8 cellular contexts compared by ENCODE assay signal in the genomic region with DNA sequence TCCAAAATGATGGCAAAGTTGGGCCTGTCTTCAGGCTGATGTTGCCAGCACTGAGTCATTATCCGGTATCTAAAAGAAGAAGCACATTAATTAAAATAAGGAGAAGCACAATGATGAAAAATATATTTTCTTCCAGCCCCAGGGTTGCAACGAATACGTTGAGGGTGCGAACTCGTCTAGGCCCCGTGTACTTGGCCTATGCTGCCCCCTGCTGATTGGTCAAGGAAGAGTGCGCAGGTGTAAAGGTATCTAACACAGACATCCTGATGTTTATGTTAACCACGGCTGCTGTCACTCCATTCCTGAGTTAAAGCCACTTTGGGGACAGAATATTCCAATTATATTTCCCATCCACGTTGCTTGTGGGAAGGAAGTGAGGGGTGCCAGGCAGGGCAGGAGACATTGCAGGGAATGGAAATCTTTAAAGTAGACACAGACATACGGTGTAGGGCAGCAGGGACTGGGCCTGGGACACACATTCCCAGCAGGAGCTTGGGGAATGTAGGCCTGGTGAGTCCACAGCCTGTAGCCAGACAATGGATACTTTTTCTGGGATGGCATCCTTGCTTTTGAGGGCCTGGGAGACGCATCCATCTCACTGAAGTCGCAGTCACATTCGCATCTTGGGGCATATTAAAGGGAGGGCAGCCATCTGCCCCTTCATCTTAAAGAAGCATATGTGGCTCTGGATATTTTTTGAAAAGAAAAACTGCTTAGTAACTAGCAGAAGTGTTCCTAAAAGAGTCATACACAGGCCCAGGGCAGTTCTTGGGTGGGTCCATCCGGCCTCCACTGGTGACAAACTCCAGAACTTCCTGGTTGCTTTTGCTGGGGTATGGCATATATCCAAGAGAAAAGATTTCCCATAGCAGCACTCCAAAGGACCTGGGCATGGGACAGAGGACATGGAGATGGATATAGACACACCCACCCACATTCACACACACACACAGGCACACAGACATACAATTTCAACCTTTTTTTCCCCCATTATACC.
DNase-seq lines count a peak whose midpoint lies in the region; ATAC-seq and TF ChIP-seq lines count a peak whose summit lies in the region.

No MANE protein-coding gene starts in this region.

- no peak overlapping the region for H3K27ac Mint-ChIP-seq in activated CD4-positive, alpha-beta T cell treated with anti-CD3 and anti-CD28 coated beads for 36 hours

- in situ Hi-C loops in Caki2 (cut with HindIII; ENCODE audit: low pct_unique_long_range_greater_than_20kb, low sequenced_read_pairs): loop anchor here (10.0 kb wide), 1 partner anchor 242 kb away; no protein-coding TSS in a partner anchor

- DNase-seq in Caki2 (ENCODE audit: low read depth) (peak; percentile 38), NCI-H345 (lab: John Stamatoyannopoulos, UW) (peak; percentile 82), choroid plexus epithelial cell (ENCODE audit: low read depth) (peak; percentile 69), right lobe of liver (peak; percentile 56 to 74 (median 67))
- peak; percentile 89 for DNase-seq in activated CD4-positive, alpha-beta T cell treated with anti-CD3 and anti-CD28 coated beads for 36 hours
- DNase-seq in stimulated activated CD8-positive, alpha-beta memory T cell treated with anti-CD3 and anti-CD28 coated beads, Interleukin-12 subunit alpha, Interleukin-12 subunit beta, amount 100 ng/mL, for 24 hours (ENCODE audit: extremely low read depth): peak; percentile 23

- H3K27ac ChIP-seq in right lobe of liver: no peak overlapping the region

- H3K36me3 Mint-ChIP-seq in activated CD4-positive, alpha-beta T cell treated with anti-CD3 and anti-CD28 coated beads for 36 hours (ENCODE audit: low read depth): no peaks in the 10 kb centered on the region

- intact Hi-C loops in activated CD4-positive, alpha-beta T cell treated with anti-CD3 and anti-CD28 coated beads for 36 hours (cut with DNase I, micrococcal nuclease): loop anchor here (1.0 to 5.0 kb wide), 4 partner anchors 145 to 630 kb away; no protein-coding TSS in a partner anchor
- intact Hi-C loops in right lobe of liver (cut with DNase I): loop anchor here in 1 of 2 donors (10.0 kb wide), 1 partner anchor 222 kb away; no protein-coding TSS in a partner anchor

- no peak for TF ChIP-seq POLR2A in right lobe of liver (IDR thresholded peaks at IDR 0.05)

- WGBS in right lobe of liver (ENCODE audit: insufficient coverage, low coverage, low lambda C conversion rate, missing lambda C conversion rate): 7% methylated on average over 9 of the region's 14 CpGs

- POLR2A ChIA-PET in activated CD4-positive, alpha-beta T cell treated with anti-CD3 and anti-CD28 coated beads for 36 hours (lab: Charles Lee): no interaction called here

- H3K9me3 ChIP-seq in right lobe of liver: no peaks in the 10 kb centered on the region

- ATAC-seq in HG02759 (IDR thresholded peaks at IDR 0.05; ENCODE audit: unreplicated experiment): peak; percentile 54
- ATAC-seq in activated CD4-positive, alpha-beta T cell treated with anti-CD3 and anti-CD28 coated beads for 36 hours: peak; percentile 98
- peak; percentile 85 to 93 (median 92) for ATAC-seq in right lobe of liver
- ATAC-seq in GM19328 (IDR thresholded peaks at IDR 0.05; ENCODE audit: unreplicated experiment): no peak

- no peak overlapping the region for H3K4me3 ChIP-seq in choroid plexus epithelial cell (ENCODE audit: low read depth, low read length)
- no peak overlapping the region for H3K4me3 ChIP-seq in right lobe of liver

- H3K27me3 Mint-ChIP-seq in activated CD4-positive, alpha-beta T cell treated with anti-CD3 and anti-CD28 coated beads for 36 hours: no peaks in the 10 kb centered on the region

- no peaks in the 10 kb centered on the region for H3K9me3 Mint-ChIP-seq in activated CD4-positive, alpha-beta T cell treated with anti-CD3 and anti-CD28 coated beads for 36 hours (ENCODE audit: low read depth)

- H3K27me3 ChIP-seq in right lobe of liver: no peaks in the 10 kb centered on the region

- peaks cover 3% of the 10 kb centered on the region for H3K4me1 Mint-ChIP-seq in activated CD4-positive, alpha-beta T cell treated with anti-CD3 and anti-CD28 coated beads for 36 hours

- no peak overlapping the region for H3K4me3 Mint-ChIP-seq in activated CD4-positive, alpha-beta T cell treated with anti-CD3 and anti-CD28 coated beads for 36 hours

- no peaks in the 10 kb centered on the region for H3K36me3 ChIP-seq in right lobe of liver

- TF ChIP-seq CTCF in choroid plexus epithelial cell (conservative IDR thresholded peaks at IDR 0.05; ENCODE audit: low read depth, low read length) (peak; percentile 83), right lobe of liver (IDR thresholded peaks at IDR 0.05) (peak; percentile 78 to 85 (median 81))

- H3K4me1 ChIP-seq in right lobe of liver: no peaks in the 10 kb centered on the region

- CTCF ChIA-PET in activated CD4-positive, alpha-beta T cell treated with anti-CD3 and anti-CD28 coated beads for 36 hours (lab: Charles Lee): interaction anchor here (0.5 to 1.5 kb wide), 3 partner anchors 7 to 245 kb away, joined by 3 to 4 read pairs (median 3); no protein-coding TSS in a partner anchor

Comparison
In these comparisons a context has a peak if more than half of its experiments do, and no peak if none do; other contexts are left out.
1. DNase-seq: peak in every context shown above with its lines; median percentile 89 in activated CD4-positive, alpha-beta T cell treated with anti-CD3 and anti-CD28 coated beads for 36 hours; 82 in NCI-H345; 69 in choroid plexus epithelial cell; 67 in right lobe of liver; 38 in Caki2; 23 in stimulated activated CD8-positive, alpha-beta memory T cell treated with anti-CD3 and anti-CD28 coated beads, Interleukin-12 subunit alpha, Interleukin-12 subunit beta, amount 100 ng/mL, for 24 hours.